Comparison of ENCODE assay signal across 1 cellular context in genomic region chr14:74084277-74085046, GRCh38.
TF ChIP-seq lines count a peak whose summit lies in the region.

Gene ALDH6A1 (minus strand): TSS chr14:74084453. CDS start chr14:74084394, 59 bp downstream.
Gene LIN52 (plus strand): TSS chr14:74084956. CDS start chr14:74084975, 19 bp downstream.

TF ChIP-seq in HepG2, 621 proteins besides CTCF, POLR2A, EP300 and RAD21 (continued from another document and continues in another):
- TF ChIP-seq POGZ (CRISPR knock-in tag; IDR thresholded peaks at IDR 0.05) (peak; percentile 12), ZSCAN29 (CRISPR knock-in tag; conservative IDR thresholded peaks at IDR 0.05) (no peak), NFKBIZ (CRISPR knock-in tag; IDR thresholded peaks at IDR 0.05) (no peak), GATAD2A (CRISPR knock-in tag; IDR thresholded peaks at IDR 0.05) (no peak), SOX6 (IDR thresholded peaks at IDR 0.05) (no peak), SOX6 (CRISPR knock-in tag; IDR thresholded peaks at IDR 0.05) (0 out of 2 replicates have a peak, but pooled peaks have one; percentile 23), MXD3 (CRISPR knock-in tag; IDR thresholded peaks at IDR 0.05) (peak; percentile 73; the same call in 1 of the 2 replicates), STAT6 (CRISPR knock-in tag; IDR thresholded peaks at IDR 0.05; ENCODE audit: borderline replicate concordance) (peak; percentile 86; the same call in 1 of the 2 replicates), USF2 (IDR thresholded peaks at IDR 0.05; ENCODE audit: low read depth, low read length) (peak; percentile 97), USF2 (CRISPR knock-in tag; IDR thresholded peaks at IDR 0.05; ENCODE audit: borderline replicate concordance) (peak; percentile 95), ZNF547 (CRISPR knock-in tag; IDR thresholded peaks at IDR 0.05) (0 out of 2 replicates have a peak, but pooled peaks have one; percentile 48), ZNF496 (CRISPR knock-in tag; IDR thresholded peaks at IDR 0.05; ENCODE audit: insufficient replicate concordance) (no peak), MAZ (IDR thresholded peaks at IDR 0.05; ENCODE audit: borderline replicate concordance, low read depth, low read length) (peak; percentile 55; the same call in 1 of the 2 replicates), MAZ (CRISPR knock-in tag; IDR thresholded peaks at IDR 0.05; ENCODE audit: low read depth) (no peak; the same call in 1 of the 2 replicates), ZNF234 (CRISPR knock-in tag; conservative IDR thresholded peaks at IDR 0.05) (no peak), ZNF232 (CRISPR knock-in tag; IDR thresholded peaks at IDR 0.05; ENCODE audit: borderline replicate concordance) (no peak), ATRX (CRISPR knock-in tag; IDR thresholded peaks at IDR 0.05; ENCODE audit: borderline replicate concordance) (no peak), ARID4A (CRISPR knock-in tag; IDR thresholded peaks at IDR 0.05; ENCODE audit: borderline replicate concordance) (peak; percentile 95), NFE2L1 (CRISPR knock-in tag; IDR thresholded peaks at IDR 0.05; ENCODE audit: borderline replicate concordance) (no peak), POLR2G (IDR thresholded peaks at IDR 0.05; ENCODE audit: low read depth, low read length) (peak; percentile 90), ATF7 (IDR thresholded peaks at IDR 0.05) (0 out of 2 replicates have a peak, but pooled peaks have one; percentile 24), ATF7 (CRISPR knock-in tag; IDR thresholded peaks at IDR 0.05) (no peak), ZNF660 (CRISPR knock-in tag; IDR thresholded peaks at IDR 0.05; ENCODE audit: borderline replicate concordance, low read depth) (no peak), ZBTB42 (CRISPR knock-in tag; IDR thresholded peaks at IDR 0.05) (peak; percentile 23; the same call in 1 of the 2 replicates), HNRNPK (IDR thresholded peaks at IDR 0.05; ENCODE audit: low read depth, low read length, poor library complexity, severe bottlenecking) (no peak), TFE3 (CRISPR knock-in tag; IDR thresholded peaks at IDR 0.05) (peak; percentile 54), GATAD1 (CRISPR knock-in tag; IDR thresholded peaks at IDR 0.05) (peak; percentile 95), ZNF101 (CRISPR knock-in tag; IDR thresholded peaks at IDR 0.05; ENCODE audit: borderline replicate concordance, low read depth) (no peak), ZHX1 (CRISPR knock-in tag; IDR thresholded peaks at IDR 0.05; ENCODE audit: low read depth) (peak; percentile 58; the same call in 1 of the 2 replicates), HOMEZ (CRISPR knock-in tag; IDR thresholded peaks at IDR 0.05; ENCODE audit: low read depth) (peak; percentile 79; the same call in 1 of the 2 replicates), FIP1L1 (IDR thresholded peaks at IDR 0.05; ENCODE audit: borderline replicate concordance, insufficient read depth, low read depth, low read length) (no peak), ZNF3 (CRISPR knock-in tag; IDR thresholded peaks at IDR 0.05) (no peak), PPARG (CRISPR knock-in tag; conservative IDR thresholded peaks at IDR 0.05) (0 out of 2 replicates have a peak, but pooled peaks have one; percentile 11), ATF3 (CRISPR knock-in tag; IDR thresholded peaks at IDR 0.05) (0 out of 2 replicates have a peak, but pooled peaks have one; percentile 16), THAP11 (CRISPR knock-in tag; IDR thresholded peaks at IDR 0.05) (peak; percentile 59), TEAD3 (CRISPR knock-in tag; optimal IDR thresholded peaks at IDR 0.05; ENCODE audit: borderline replicate concordance) (no peak), SP2 (CRISPR knock-in tag; IDR thresholded peaks at IDR 0.05) (peak; percentile 87), TFDP2 (CRISPR knock-in tag; IDR thresholded peaks at IDR 0.05) (peak; percentile 96), ZNF678 (CRISPR knock-in tag; IDR thresholded peaks at IDR 0.05) (no peak), HDAC1 (CRISPR knock-in tag; IDR thresholded peaks at IDR 0.05) (peak; percentile 86), SNAPC2 (CRISPR knock-in tag; IDR thresholded peaks at IDR 0.05) (no peak), ZNF747 (CRISPR knock-in tag; IDR thresholded peaks at IDR 0.05; ENCODE audit: borderline replicate concordance) (no peak), ZFP36L1 (CRISPR knock-in tag; IDR thresholded peaks at IDR 0.05) (no peak), MIER2 (CRISPR knock-in tag; IDR thresholded peaks at IDR 0.05) (no peak), GMEB2 (CRISPR knock-in tag; IDR thresholded peaks at IDR 0.05; ENCODE audit: low read depth) (0 out of 2 replicates have a peak, but pooled peaks have one; percentile 16)
